In the genomic region with DNA sequence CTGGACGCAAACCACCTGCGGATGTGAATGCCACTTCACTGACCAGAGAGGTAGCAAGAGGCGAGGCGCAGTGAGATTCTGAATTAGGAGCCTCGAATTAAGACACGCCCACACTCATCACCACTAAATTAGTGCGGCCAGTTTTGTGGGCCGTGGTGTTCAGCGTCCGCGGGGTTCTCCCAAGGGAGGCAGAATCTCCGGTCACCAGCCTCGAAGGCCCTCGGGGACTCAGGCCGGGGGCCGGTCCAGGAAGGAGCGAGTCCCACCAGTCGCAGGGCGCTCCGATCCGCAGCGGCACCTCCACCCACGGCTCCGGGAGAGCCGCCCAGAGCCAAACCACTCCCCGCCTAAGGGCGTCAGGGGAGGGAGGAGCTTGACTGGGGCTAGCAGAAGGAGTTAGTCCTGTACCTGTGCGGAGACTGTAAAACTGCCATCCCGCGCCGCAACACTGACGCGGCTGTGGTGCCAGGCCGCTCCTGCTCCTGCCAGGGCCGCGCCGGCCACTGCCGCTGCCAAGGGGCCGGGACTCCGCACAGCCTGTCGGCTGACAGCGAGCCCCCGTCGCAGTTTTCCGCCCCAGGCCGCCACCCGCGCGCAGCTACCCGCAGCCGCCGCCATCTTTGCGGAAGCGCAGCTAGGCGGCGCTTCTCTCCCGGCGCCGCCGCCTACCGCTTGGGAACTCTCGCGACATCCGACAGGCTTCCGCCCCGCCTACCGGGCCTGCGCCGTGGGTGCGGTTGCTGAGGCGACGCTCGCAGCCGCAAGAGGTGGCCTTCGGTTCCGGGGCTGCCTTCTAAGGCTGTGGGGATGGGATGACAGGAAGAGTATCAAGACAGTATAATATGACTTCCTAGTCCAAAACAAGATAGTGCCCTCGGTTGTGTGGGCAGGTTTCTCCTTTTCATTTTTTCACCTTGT, we compare ENCODE assay signal across 1 cellular context.
A peak's percentile ranks its signal among the peaks of the same experiment; 100 is the strongest.
TF ChIP-seq lines count a peak whose summit lies in the region.

A gene with protein sequence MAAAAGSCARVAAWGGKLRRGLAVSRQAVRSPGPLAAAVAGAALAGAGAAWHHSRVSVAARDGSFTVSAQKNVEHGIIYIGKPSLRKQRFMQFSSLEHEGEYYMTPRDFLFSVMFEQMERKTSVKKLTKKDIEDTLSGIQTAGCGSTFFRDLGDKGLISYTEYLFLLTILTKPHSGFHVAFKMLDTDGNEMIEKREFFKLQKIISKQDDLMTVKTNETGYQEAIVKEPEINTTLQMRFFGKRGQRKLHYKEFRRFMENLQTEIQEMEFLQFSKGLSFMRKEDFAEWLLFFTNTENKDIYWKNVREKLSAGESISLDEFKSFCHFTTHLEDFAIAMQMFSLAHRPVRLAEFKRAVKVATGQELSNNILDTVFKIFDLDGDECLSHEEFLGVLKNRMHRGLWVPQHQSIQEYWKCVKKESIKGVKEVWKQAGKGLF (minus strand): TSS at position 640 of the 918 bp plus-strand sequence. CDS start 22 bp downstream, at position 618.

TF ChIP-seq in HCT116, 20 proteins besides CTCF, POLR2A, EP300 and RAD21:
- TF ChIP-seq CEBPB (IDR thresholded peaks at IDR 0.05; ENCODE audit: low read depth) (no peak), ZNF274 (IDR thresholded peaks at IDR 0.05; ENCODE audit: low read depth, low read length) (no peak), JUND (IDR thresholded peaks at IDR 0.05) (no peak), ZBTB33 (IDR thresholded peaks at IDR 0.05; ENCODE audit: extremely low read depth, insufficient replicate concordance, low read length) (peak; percentile 94), ZFX (IDR thresholded peaks at IDR 0.05) (peak; percentile 89), POLR2AphosphoS5 (IDR thresholded peaks at IDR 0.05; ENCODE audit: low read depth, low read length) (peak; percentile 92), EZH2 (IDR thresholded peaks at IDR 0.05) (no peak), SP1 (IDR thresholded peaks at IDR 0.05; ENCODE audit: low read depth) (0 out of 2 replicates have a peak, but pooled peaks have one; percentile 25), CBX3 (IDR thresholded peaks at IDR 0.05; ENCODE audit: low read depth) (no peak), EGR1 (IDR thresholded peaks at IDR 0.05; ENCODE audit: low read depth) (peak; percentile 74; the same call in 1 of the 2 replicates), SRF (IDR thresholded peaks at IDR 0.05; ENCODE audit: low read depth) (no peak), SIN3A (IDR thresholded peaks at IDR 0.05; ENCODE audit: low read depth) (peak; percentile 76), YY1 (IDR thresholded peaks at IDR 0.05; ENCODE audit: extremely low read depth, insufficient replicate concordance, low read depth, low read length) (peak; percentile 95), ELF1 (IDR thresholded peaks at IDR 0.05; ENCODE audit: borderline replicate concordance, low read depth) (peak; percentile 94), TCF7L2 (IDR thresholded peaks at IDR 0.05; ENCODE audit: borderline replicate concordance, extremely low read depth, insufficient read depth, insufficient read length) (no peak), FOSL1 (IDR thresholded peaks at IDR 0.05; ENCODE audit: low read depth) (no peak), EZH2phosphoT487 (IDR thresholded peaks at IDR 0.05; ENCODE audit: borderline replicate concordance) (no peak)
- TF ChIP-seq, protein P1, sequence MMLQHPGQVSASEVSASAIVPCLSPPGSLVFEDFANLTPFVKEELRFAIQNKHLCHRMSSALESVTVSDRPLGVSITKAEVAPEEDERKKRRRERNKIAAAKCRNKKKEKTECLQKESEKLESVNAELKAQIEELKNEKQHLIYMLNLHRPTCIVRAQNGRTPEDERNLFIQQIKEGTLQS (IDR thresholded peaks at IDR 0.05): no peak
- TF ChIP-seq, protein P2, sequence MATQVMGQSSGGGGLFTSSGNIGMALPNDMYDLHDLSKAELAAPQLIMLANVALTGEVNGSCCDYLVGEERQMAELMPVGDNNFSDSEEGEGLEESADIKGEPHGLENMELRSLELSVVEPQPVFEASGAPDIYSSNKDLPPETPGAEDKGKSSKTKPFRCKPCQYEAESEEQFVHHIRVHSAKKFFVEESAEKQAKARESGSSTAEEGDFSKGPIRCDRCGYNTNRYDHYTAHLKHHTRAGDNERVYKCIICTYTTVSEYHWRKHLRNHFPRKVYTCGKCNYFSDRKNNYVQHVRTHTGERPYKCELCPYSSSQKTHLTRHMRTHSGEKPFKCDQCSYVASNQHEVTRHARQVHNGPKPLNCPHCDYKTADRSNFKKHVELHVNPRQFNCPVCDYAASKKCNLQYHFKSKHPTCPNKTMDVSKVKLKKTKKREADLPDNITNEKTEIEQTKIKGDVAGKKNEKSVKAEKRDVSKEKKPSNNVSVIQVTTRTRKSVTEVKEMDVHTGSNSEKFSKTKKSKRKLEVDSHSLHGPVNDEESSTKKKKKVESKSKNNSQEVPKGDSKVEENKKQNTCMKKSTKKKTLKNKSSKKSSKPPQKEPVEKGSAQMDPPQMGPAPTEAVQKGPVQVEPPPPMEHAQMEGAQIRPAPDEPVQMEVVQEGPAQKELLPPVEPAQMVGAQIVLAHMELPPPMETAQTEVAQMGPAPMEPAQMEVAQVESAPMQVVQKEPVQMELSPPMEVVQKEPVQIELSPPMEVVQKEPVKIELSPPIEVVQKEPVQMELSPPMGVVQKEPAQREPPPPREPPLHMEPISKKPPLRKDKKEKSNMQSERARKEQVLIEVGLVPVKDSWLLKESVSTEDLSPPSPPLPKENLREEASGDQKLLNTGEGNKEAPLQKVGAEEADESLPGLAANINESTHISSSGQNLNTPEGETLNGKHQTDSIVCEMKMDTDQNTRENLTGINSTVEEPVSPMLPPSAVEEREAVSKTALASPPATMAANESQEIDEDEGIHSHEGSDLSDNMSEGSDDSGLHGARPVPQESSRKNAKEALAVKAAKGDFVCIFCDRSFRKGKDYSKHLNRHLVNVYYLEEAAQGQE (IDR thresholded peaks at IDR 0.05; ENCODE audit: low read depth): no peak
- TF ChIP-seq, protein P3, sequence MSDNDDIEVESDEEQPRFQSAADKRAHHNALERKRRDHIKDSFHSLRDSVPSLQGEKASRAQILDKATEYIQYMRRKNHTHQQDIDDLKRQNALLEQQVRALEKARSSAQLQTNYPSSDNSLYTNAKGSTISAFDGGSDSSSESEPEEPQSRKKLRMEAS (IDR thresholded peaks at IDR 0.05): peak; percentile 53
